ENCODE assay signal across 20 cellular contexts in the genomic region with DNA sequence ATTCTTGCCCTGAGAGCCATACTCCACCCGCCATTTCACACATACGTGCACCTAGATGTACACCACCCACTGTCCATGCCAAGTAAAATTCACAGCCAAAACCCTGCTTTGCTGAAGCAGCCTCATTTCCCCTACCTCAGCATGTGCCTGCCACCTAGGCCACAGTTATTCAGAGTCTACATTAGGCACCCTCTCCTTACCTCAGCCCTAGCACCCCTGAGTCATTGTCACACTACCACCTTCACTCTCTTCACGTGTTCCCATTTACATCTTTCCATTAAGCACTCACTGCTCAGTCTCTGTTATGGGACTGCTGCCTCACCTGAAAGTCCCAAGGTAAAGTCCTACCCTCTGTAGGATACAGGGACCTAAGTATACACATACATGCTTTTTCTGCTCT.
DNase-seq lines count a peak whose midpoint lies in the region; ATAC-seq, FAIRE-seq and TF ChIP-seq lines count a peak whose summit lies in the region.
"Had no signal": no experiment of that assay in that cellular context is flagged by ENCODE, and none has a peak within 500 bp of the region (broad histone marks: within the 10 kb centered on the region; RNA-seq: fewer than 3 reads in every experiment).

No MANE protein-coding gene starts in this region.

- peak overlapping the region; percentile 39 to 56 (median 39) for H3K27ac Mint-ChIP-seq in CD4-positive, CD25-positive, alpha-beta regulatory T cell
- H3K27ac Mint-ChIP-seq in CD4-positive, alpha-beta memory T cell, result peak overlapping the region in 5 of 7 donors; percentile 3 to 78 (median 65)
- H3K27ac Mint-ChIP-seq in activated CD8-positive, alpha-beta T cell treated with anti-CD3 and anti-CD28 coated beads, Interleukin-2, amount 10 ng/mL, durations not matched to agents 7 days and 5 days, result peak overlapping the region; percentile 34
- peak overlapping the region; percentile 46 for H3K27ac Mint-ChIP-seq in glutamatergic neuron (ENCODE audit: unreplicated experiment)

- ATAC-seq in CD4-positive, CD25-positive, alpha-beta regulatory T cell (ENCODE audit: low read depth in 2 of 2), result no peak
- ATAC-seq in activated CD8-positive, alpha-beta T cell treated with anti-CD3 and anti-CD28 coated beads, Interleukin-2, amount 10 ng/mL, durations not matched to agents 7 days and 5 days, result no peak
- ATAC-seq: heart left ventricle had no signal

- FAIRE-seq in GM19239 (lab: Jason Lieb, UNC) (no peak), RCC 7860 (lab: Jason Lieb, UNC) (no peak)
- FAIRE-seq: D721Med, G401.6, small intestine had no signal

- H3K4me3 Mint-ChIP-seq in CD4-positive, CD25-positive, alpha-beta regulatory T cell, result peak overlapping the region in 1 of 4 donors; percentile 29
- H3K4me3 Mint-ChIP-seq in CD4-positive, alpha-beta memory T cell, result no peak overlapping the region
- H3K4me3 Mint-ChIP-seq in activated CD8-positive, alpha-beta T cell treated with anti-CD3 and anti-CD28 coated beads, Interleukin-2, amount 10 ng/mL, durations not matched to agents 7 days and 5 days, result no peak overlapping the region
- no peak overlapping the region for H3K4me3 Mint-ChIP-seq in glutamatergic neuron (ENCODE audit: unreplicated experiment)

- no peaks in the 10 kb centered on the region for H3K4me1 ChIP-seq in CD4-positive, CD25-positive, alpha-beta regulatory T cell (ENCODE audit: control insufficient read depth, insufficient read depth, low read length, poor library complexity, severe bottlenecking)
- no peaks in the 10 kb centered on the region for H3K4me1 ChIP-seq in CD4-positive, alpha-beta memory T cell (ENCODE audit: insufficient read depth, low read length)
- H3K4me1 ChIP-seq: heart left ventricle, prostate gland had no signal

- H3K36me3 ChIP-seq in CD4-positive, CD25-positive, alpha-beta regulatory T cell (ENCODE audit: control insufficient read depth, insufficient read depth, low read length), result peaks cover 94% of the 10 kb centered on the region
- peaks cover 90% of the 10 kb centered on the region for H3K36me3 ChIP-seq in CD4-positive, alpha-beta memory T cell (ENCODE audit: insufficient read depth, low read length)

- intact Hi-C loops in CD4-positive, alpha-beta memory T cell (cut with micrococcal nuclease), result no loop called here

- no peak overlapping the region for H3K27ac ChIP-seq in CD4-positive, CD25-positive, alpha-beta regulatory T cell (ENCODE audit: insufficient read depth, low read length, poor library complexity, severe bottlenecking)
- no peak overlapping the region for H3K27ac ChIP-seq in CD4-positive, alpha-beta memory T cell (ENCODE audit: low read depth, low read length)
- H3K27ac ChIP-seq: heart left ventricle, prostate gland, thoracic aorta had no signal

- no peaks in the 10 kb centered on the region for H3K9me3 ChIP-seq in CD4-positive, CD25-positive, alpha-beta regulatory T cell (ENCODE audit: control insufficient read depth in 2 of 2, low read length in 2 of 2)
- no peaks in the 10 kb centered on the region for H3K9me3 ChIP-seq in CD4-positive, alpha-beta memory T cell (ENCODE audit: control insufficient read depth in 1 of 2, low read length in 2 of 2)
- H3K9me3 ChIP-seq: heart left ventricle, prostate gland, thoracic aorta had no signal

- H3K36me3 Mint-ChIP-seq in CD4-positive, CD25-positive, alpha-beta regulatory T cell, result peaks cover 63% of the 10 kb centered on the region
- H3K36me3 Mint-ChIP-seq in CD4-positive, alpha-beta memory T cell, result peaks cover 69 to 82% of the 10 kb centered on the region in 2 donors
- H3K36me3 Mint-ChIP-seq in activated CD8-positive, alpha-beta T cell treated with anti-CD3 and anti-CD28 coated beads, Interleukin-2, amount 10 ng/mL, durations not matched to agents 7 days and 5 days (ENCODE audit: low read depth), result peaks cover 72% of the 10 kb centered on the region
- no peaks in the 10 kb centered on the region for H3K36me3 Mint-ChIP-seq in glutamatergic neuron (ENCODE audit: unreplicated experiment)

- CTCF ChIA-PET in CD4-positive, alpha-beta memory T cell (lab: Charles Lee; ENCODE audit: partially characterized antibody), result no interaction called here
- CTCF ChIA-PET in activated CD8-positive, alpha-beta T cell treated with anti-CD3 and anti-CD28 coated beads, Interleukin-2, amount 10 ng/mL, durations not matched to agents 7 days and 5 days (lab: Charles Lee), result no interaction called here

- H3K27me3 ChIP-seq in CD4-positive, CD25-positive, alpha-beta regulatory T cell (ENCODE audit: control insufficient read depth, insufficient read depth, low read length), result no peaks in the 10 kb centered on the region
- no peaks in the 10 kb centered on the region for H3K27me3 ChIP-seq in CD4-positive, alpha-beta memory T cell (ENCODE audit: insufficient read depth, low read length)
- H3K27me3 ChIP-seq: heart left ventricle had no signal

- TF ChIP-seq CTCF in glutamatergic neuron (IDR thresholded peaks at IDR 0.05; ENCODE audit: partially characterized antibody, unreplicated experiment), result no peak

- peaks cover 0 to 13% (median 4%) of the 10 kb centered on the region in 4 donors for H3K4me1 Mint-ChIP-seq in CD4-positive, CD25-positive, alpha-beta regulatory T cell
- H3K4me1 Mint-ChIP-seq in CD4-positive, alpha-beta memory T cell, result peaks cover 0 to 12% (median 6%) of the 10 kb centered on the region in 4 donors
- peaks cover 12% of the 10 kb centered on the region for H3K4me1 Mint-ChIP-seq in activated CD8-positive, alpha-beta T cell treated with anti-CD3 and anti-CD28 coated beads, Interleukin-2, amount 10 ng/mL, durations not matched to agents 7 days and 5 days (ENCODE audit: low read depth)
- no peaks in the 10 kb centered on the region for H3K4me1 Mint-ChIP-seq in glutamatergic neuron (ENCODE audit: low read depth, unreplicated experiment)

- no peaks in the 10 kb centered on the region for H3K27me3 Mint-ChIP-seq in CD4-positive, CD25-positive, alpha-beta regulatory T cell
- H3K27me3 Mint-ChIP-seq in CD4-positive, alpha-beta memory T cell, result no peaks in the 10 kb centered on the region
- H3K27me3 Mint-ChIP-seq in activated CD8-positive, alpha-beta T cell treated with anti-CD3 and anti-CD28 coated beads, Interleukin-2, amount 10 ng/mL, durations not matched to agents 7 days and 5 days (ENCODE audit: low read depth), result no peaks in the 10 kb centered on the region
- H3K27me3 Mint-ChIP-seq in glutamatergic neuron (ENCODE audit: unreplicated experiment), result peaks cover 6% of the 10 kb centered on the region

- H3K4me3 ChIP-seq in CD4-positive, CD25-positive, alpha-beta regulatory T cell (ENCODE audit: low read depth, low read length), result no peak overlapping the region
- no peak overlapping the region for H3K4me3 ChIP-seq in CD4-positive, alpha-beta memory T cell (ENCODE audit: low read length in 2 of 2)
- H3K4me3 ChIP-seq: heart left ventricle, lung, prostate gland, thoracic aorta had no signal

- POLR2A ChIA-PET in CD4-positive, alpha-beta memory T cell (lab: Charles Lee; ENCODE audit: partially characterized antibody), result no interaction called here
- POLR2A ChIA-PET in activated CD8-positive, alpha-beta T cell treated with anti-CD3 and anti-CD28 coated beads, Interleukin-2, amount 10 ng/mL, durations not matched to agents 7 days and 5 days (lab: Charles Lee), result no interaction called here

- no peaks in the 10 kb centered on the region for H3K9me3 Mint-ChIP-seq in CD4-positive, CD25-positive, alpha-beta regulatory T cell
- H3K9me3 Mint-ChIP-seq in CD4-positive, alpha-beta memory T cell, result no peaks in the 10 kb centered on the region
- no peaks in the 10 kb centered on the region for H3K9me3 Mint-ChIP-seq in activated CD8-positive, alpha-beta T cell treated with anti-CD3 and anti-CD28 coated beads, Interleukin-2, amount 10 ng/mL, durations not matched to agents 7 days and 5 days (ENCODE audit: insufficient read depth)
- peaks cover 3% of the 10 kb centered on the region for H3K9me3 Mint-ChIP-seq in glutamatergic neuron (ENCODE audit: unreplicated experiment)

- DNase-seq in CD4-positive, CD25-positive, alpha-beta regulatory T cell, result no peak
- DNase-seq in CD4-positive, alpha-beta memory T cell, result no peak
- no peak for DNase-seq in activated CD8-positive, alpha-beta T cell treated with anti-CD3 and anti-CD28 coated beads, Interleukin-2, amount 10 ng/mL, durations not matched to agents 7 days and 5 days
- DNase-seq in glutamatergic neuron (no peak), NCI-H2081 treated with DMSO at 0.1 percent for 48 hours (lab: John Stamatoyannopoulos, UW) (no peak), GM19239 (ENCODE audit: insufficient read length, low spot score) (no peak), RCC 7860 (ENCODE audit: low spot score) (no peak)
- DNase-seq: heart left ventricle; Kasumi-1; NCI-H1417; NCI-H748 treated with DMSO at 0.1 percent for 48 hours; OCI-M1; SHP77 treated with DMSO at 0.1 percent for 48 hours; small intestine; stimulated activated CD4-positive, alpha-beta T cell treated with anti-CD3 and anti-CD28 coated beads, Interleukin-4, amount 100 ng/mL, for 4 hours had no signal
